ENCODE assay signal across 8 cellular contexts in the genomic region with DNA sequence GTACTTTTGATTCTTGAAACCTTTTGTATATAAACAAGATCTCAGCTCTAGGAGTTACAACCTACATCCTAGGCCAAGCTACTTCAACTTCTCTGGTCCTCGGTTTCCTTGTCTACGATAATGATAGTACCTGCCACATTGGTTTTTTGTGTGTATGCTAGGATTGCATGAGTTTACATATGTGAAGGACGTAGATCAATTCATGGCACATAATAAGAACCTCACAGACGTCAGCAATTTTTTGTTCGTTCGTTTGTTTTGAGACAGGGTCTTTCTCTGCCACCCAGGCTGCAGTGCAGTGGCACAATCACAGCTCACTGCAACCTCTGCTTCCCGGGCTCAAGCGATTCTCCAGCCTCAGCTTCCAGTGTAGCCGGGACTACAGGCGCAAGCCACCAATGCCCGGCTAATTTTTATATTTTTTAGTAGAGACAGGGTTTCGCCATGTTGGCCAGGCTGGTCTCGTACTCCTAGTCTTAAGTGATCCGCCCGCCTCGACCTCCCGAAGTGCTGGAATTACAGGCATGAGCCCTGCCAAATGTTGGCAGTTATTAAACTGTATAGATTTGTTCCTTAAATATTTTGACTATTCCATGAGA. TPM values are rescaled to one million over a fixed set of nuclear protein-coding genes. Genes with fewer than 3 reads are reported as not detected.
A peak's percentile ranks its signal among the peaks of the same experiment; 100 is the strongest.
DNase-seq lines count a peak whose midpoint lies in the region; ATAC-seq and TF ChIP-seq lines count a peak whose summit lies in the region.

No MANE protein-coding gene starts in this region.

- peaks cover 10% of the 10 kb centered on the region; the same call in 1 of the 2 replicates for H4K20me1 ChIP-seq in OCI-LY7 (ENCODE audit: insufficient read depth, low read length)

- ATAC-seq in GM19455 (IDR thresholded peaks at IDR 0.05; ENCODE audit: unreplicated experiment) = no peak
- ATAC-seq in GM18511 (IDR thresholded peaks at IDR 0.05; ENCODE audit: unreplicated experiment) = no peak

- H3K9ac ChIP-seq in endocrine pancreas (ENCODE audit: control insufficient read depth, insufficient read depth, low read length) = peak overlapping the region; percentile 100

- intact Hi-C loops in OCI-LY7 (cut with micrococcal nuclease; ENCODE audit: unreplicated experiment) = loop anchor here (10.0 kb wide), 1 partner anchor 152 kb away; no protein-coding TSS in a partner anchor

- POLR2A ChIA-PET in OCI-LY7 (lab: Charles Lee) (interaction anchor here (0.5 to 2.5 kb wide), 17 partner anchors 13 to 300 kb away, joined by 3 to 9 read pairs (median 3); a partner anchor contains a TSS), HEK293T (lab: Yijun Ruan, JAX) (interaction anchor here (0.6 to 3.0 kb wide), 31 partner anchors 10 to 267 kb away, joined by 3 to 29 read pairs (median 5); a partner anchor contains a TSS)

- H3K4me3 ChIP-seq in GM08714 (ENCODE audit: low read length) (peak overlapping the region; percentile 70), OCI-LY7 (ENCODE audit: low read depth, low read length, poor library complexity, severe bottlenecking) (peak overlapping the region; percentile 89), endocrine pancreas (ENCODE audit: control insufficient read depth, insufficient read depth, low read length) (peak overlapping the region; percentile 97), neuron (ENCODE audit: low read length) (peak overlapping the region; percentile 69)

- CTCF ChIA-PET in OCI-LY7 (lab: Charles Lee; ENCODE audit: unreplicated experiment) = interaction anchor here (0.6 kb wide), 1 partner anchor 139 kb away, joined by 3 read pairs; no protein-coding TSS in a partner anchor
- CTCF ChIA-PET in HEK293T (lab: Yijun Ruan, JAX) = interaction anchor here (0.7 kb wide), 1 partner anchor 208 kb away, joined by 5 read pairs; no protein-coding TSS in a partner anchor

- H3K27me3 ChIP-seq in endocrine pancreas (ENCODE audit: control insufficient read depth, insufficient read depth, low read length) = no peaks in the 10 kb centered on the region
- H3K27me3 ChIP-seq in neuron (ENCODE audit: insufficient read depth, low read length) = no peaks in the 10 kb centered on the region

- H3K36me3 ChIP-seq in OCI-LY7 (ENCODE audit: insufficient read depth, low read length) (peaks cover 15% of the 10 kb centered on the region), endocrine pancreas (ENCODE audit: control insufficient read depth, insufficient read depth, low read length) (no peaks in the 10 kb centered on the region), neuron (ENCODE audit: insufficient read depth, low read length) (peaks cover 7% of the 10 kb centered on the region)

- H2AFZ ChIP-seq in OCI-LY7 (ENCODE audit: low read length) (peak overlapping the region; percentile 75), neuron (ENCODE audit: low read depth, low read length) (peak overlapping the region; percentile 17)

- H3K27ac ChIP-seq in OCI-LY7 (ENCODE audit: low read depth, low read length, poor library complexity, severe bottlenecking) = peak overlapping the region; percentile 93

- H3K4me1 ChIP-seq in OCI-LY7 (ENCODE audit: insufficient read depth, low read length, poor library complexity, severe bottlenecking) (peaks cover 25% of the 10 kb centered on the region), endocrine pancreas (ENCODE audit: control insufficient read depth, insufficient read depth, low read length) (peaks cover 8% of the 10 kb centered on the region), neuron (ENCODE audit: insufficient read depth, low read length) (peaks cover 20% of the 10 kb centered on the region)

- peaks cover 48% of the 10 kb centered on the region for H3K79me2 ChIP-seq in OCI-LY7 (ENCODE audit: insufficient read depth, low read depth, low read length)

- no peak for TF ChIP-seq CTCF in OCI-LY7 (conservative IDR thresholded peaks at IDR 0.05; ENCODE audit: low read length)

- peak overlapping the region; percentile 79 for H3K4me2 ChIP-seq in OCI-LY7 (ENCODE audit: low read length)

- TSS peak; percentile 98 for BruUV-seq in OCI-LY7 (replicated peaks; lab: Mats Ljungman, UMichigan)

- DNase-seq in OCI-LY7 (ENCODE audit: low spot score) = no peak
- DNase-seq in HEK293T (ENCODE audit: extremely low spot score) = no peak
- DNase-seq in OCI-M1 (lab: John Stamatoyannopoulos, UW) = no peak

- H3K9me2 ChIP-seq in OCI-LY7 (ENCODE audit: insufficient read depth, low read length) = no peaks in the 10 kb centered on the region

- no peaks in the 10 kb centered on the region for H3K9me3 ChIP-seq in OCI-LY7 (ENCODE audit: low read length)
- no peaks in the 10 kb centered on the region for H3K9me3 ChIP-seq in endocrine pancreas (ENCODE audit: control insufficient read depth, low read length)
- no peaks in the 10 kb centered on the region for H3K9me3 ChIP-seq in neuron (ENCODE audit: low read length)

TF ChIP-seq in HEK293T, 16 proteins besides CTCF, POLR2A, EP300 and RAD21:
- TF ChIP-seq SP1 (IDR thresholded peaks at IDR 0.05) (no peak), TARDBP (IDR thresholded peaks at IDR 0.05) (no peak), FOXA1 (IDR thresholded peaks at IDR 0.05) (no peak), ARNT (IDR thresholded peaks at IDR 0.05) (no peak), NFRKB (IDR thresholded peaks at IDR 0.05) (no peak), BHLHE40 (IDR thresholded peaks at IDR 0.05; ENCODE audit: borderline replicate concordance) (no peak), FOXM1 (IDR thresholded peaks at IDR 0.05; ENCODE audit: borderline replicate concordance) (no peak), FOXK2 (IDR thresholded peaks at IDR 0.05) (no peak)

RNA-seq across cellular contexts. Expression of a gene that starts 0.7 kb away (rescaled TPM):
- total RNA-seq in OCI-LY7 (2014; rRNA removed; shearing (Covaris generic)) = 45.4 and 51.1 TPM in 2 replicates
- total RNA-seq in OCI-LY7 (2022) = 56.3 and 58.8 TPM in 2 replicates
